Comparison of ENCODE assay signal across 21 cellular contexts in the genomic region with DNA sequence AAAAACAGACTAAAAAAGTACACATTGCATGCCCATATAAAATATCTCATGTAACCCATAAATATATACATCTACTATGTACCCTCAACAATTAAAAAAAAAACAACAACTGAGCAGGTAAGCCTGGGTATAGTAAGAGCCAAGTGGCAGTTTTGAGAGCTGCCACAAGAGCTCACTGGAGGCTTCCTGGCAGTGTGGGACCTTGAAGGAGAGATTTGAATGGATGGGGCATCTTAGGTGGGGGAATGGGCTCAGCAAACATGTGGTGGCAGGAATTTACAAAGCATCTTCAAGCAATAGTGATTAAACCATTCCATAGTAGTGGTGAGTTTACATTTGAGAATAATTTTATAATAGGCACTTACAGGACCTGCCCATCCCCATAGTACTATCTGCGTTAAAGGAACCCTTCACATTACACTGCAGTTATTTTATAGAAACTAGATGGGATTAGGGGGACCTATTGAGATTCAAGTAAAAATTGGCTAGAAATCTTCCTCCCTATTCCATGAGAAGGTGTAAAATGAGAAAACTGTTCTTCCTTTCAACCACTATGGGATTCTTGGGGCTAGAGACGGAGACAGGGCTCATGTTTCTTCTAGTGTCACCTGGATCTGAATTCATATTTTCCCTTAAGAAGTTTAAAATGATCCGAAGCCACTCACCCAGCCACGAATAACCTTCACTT. TPM values are rescaled to one million over a fixed set of nuclear protein-coding genes. Genes with fewer than 3 reads are reported as not detected.
A peak's percentile ranks its signal among the peaks of the same experiment; 100 is the strongest.
DNase-seq lines count a peak whose midpoint lies in the region; ATAC-seq and TF ChIP-seq lines count a peak whose summit lies in the region.
"Had no signal": no experiment of that assay in that cellular context is flagged by ENCODE, and none has a peak within 500 bp of the region (broad histone marks: within the 10 kb centered on the region; RNA-seq: fewer than 3 reads in every experiment).

No MANE protein-coding gene starts in this region.

- H3K4me3 ChIP-seq in HCT116 (replicated peaks in 1 of 2; ENCODE audit: low read depth in 1 of 2, low read length in 2 of 2) (no peak overlapping the region), brain microvascular endothelial cell (ENCODE audit: low read depth, low read length) (no peak overlapping the region)

- TF ChIP-seq CTCF in HCT116 (IDR thresholded peaks at IDR 0.05 in 2 of 3, conservative IDR thresholded peaks at IDR 0.05 in 1 of 3; ENCODE audit: borderline replicate concordance in 1 of 3, insufficient read depth in 1 of 3, low read depth in 2 of 3, low read length in 2 of 3), result no peak; a peak in 1 of 6 replicates
- peak; percentile 27 for TF ChIP-seq CTCF in brain microvascular endothelial cell (IDR thresholded peaks at IDR 0.05; ENCODE audit: low read depth, low read length, missing control alignments)

- H4K20me1 ChIP-seq in HCT116 (ENCODE audit: insufficient read depth), result no peaks in the 10 kb centered on the region

- no peak overlapping the region for H3K9ac ChIP-seq in HCT116 (ENCODE audit: low read length)

- BruUV-seq in HCT116 (replicated peaks; lab: Mats Ljungman, UMichigan), result no TSS peak

- H3K4me2 ChIP-seq in HCT116 (ENCODE audit: low read length), result no peak overlapping the region

- H3K36me3 ChIP-seq in HCT116 (ENCODE audit: control insufficient read depth in 1 of 2, insufficient read depth in 2 of 2, low read length in 2 of 2), result no peaks in the 10 kb centered on the region
- H3K36me3 ChIP-seq in brain microvascular endothelial cell (replicated peaks), result no peaks in the 10 kb centered on the region

- intact Hi-C loops in HCT116 (cut with micrococcal nuclease), result no loop called here

- no peak for TF ChIP-seq RAD21 in HCT116 (IDR thresholded peaks at IDR 0.05; ENCODE audit: low read depth)

- H3K27ac ChIP-seq in HCT116 (ENCODE audit: low read depth, low read length) (no peak overlapping the region), brain microvascular endothelial cell (no peak overlapping the region)

- DNase-seq in HCT116 (ENCODE audit: low read depth, low spot score) (no peak), brain microvascular endothelial cell (no peak), medulla oblongata (ENCODE audit: extremely low spot score) (peak; percentile 31), superior temporal gyrus (ENCODE audit: extremely low spot score) (peak; percentile 59), NCI-H82 (lab: John Stamatoyannopoulos, UW) (no peak), retina (no peak), SHP77 treated with DMSO at 0.1 percent for 48 hours (lab: John Stamatoyannopoulos, UW) (no peak)
- DNase-seq: ACHN, DND-41, HCEC 1CT, Kasumi-1, MM.1S, NCI-H1092, NCI-H1436 treated with DMSO at 0.1 percent for 48 hours, NCI-H2029, NCI-H2171, NCI-H446, NCI-H526 treated with DMSO at 0.1 percent for 48 hours had no signal

- peaks cover 0 to 5% of the 10 kb centered on the region in 2 experiments; a peak in 1 of 4 replicates for H3K4me1 ChIP-seq in HCT116 (ENCODE audit: control insufficient read depth in 1 of 2, insufficient read depth in 2 of 2, low read length in 2 of 2)

- no peak for TF ChIP-seq POLR2A in HCT116 (IDR thresholded peaks at IDR 0.05; ENCODE audit: borderline replicate concordance, extremely low read depth, insufficient read depth, insufficient read length)

- H3K27me3 ChIP-seq in HCT116 (ENCODE audit: insufficient read depth, low read length) (no peaks in the 10 kb centered on the region), brain microvascular endothelial cell (replicated peaks) (no peaks in the 10 kb centered on the region)

- in situ Hi-C loops in brain microvascular endothelial cell (cut with HindIII; ENCODE audit: low pct_ligation_motif_present, low sequenced_read_pairs), result no loop called here

- ATAC-seq in HCT116, result 0 out of 2 replicates have a peak, but pooled peaks have one; percentile 38
- ATAC-seq: Right ventricle myocardium inferior, SK-N-SH treated with all-trans-retinoic acid at 6 μM for 48 hours had no signal

- H3K79me2 ChIP-seq in HCT116 (ENCODE audit: insufficient read depth, low read length), result no peaks in the 10 kb centered on the region

- H3K9me3 ChIP-seq in HCT116 (ENCODE audit: control insufficient read depth in 1 of 2, insufficient read depth in 1 of 2, low read depth in 1 of 2, low read length in 2 of 2), result no peaks in the 10 kb centered on the region

- no peak overlapping the region for H2AFZ ChIP-seq in HCT116 (ENCODE audit: low read depth, low read length, poor library complexity, severe bottlenecking)

- RAD21 ChIA-PET in HCT116 (lab: Charles Lee; ENCODE audit: low non-redundant PET in 1 of 2, low total read pairs in 2 of 2, uncharacterized antibody in 2 of 2, unreplicated experiment in 2 of 2), result no interaction called here

- CTCF ChIA-PET in HCT116 (lab: Charles Lee), result interaction anchor here (1.5 kb wide), 1 partner anchor 195 kb away, joined by 4 read pairs; no protein-coding TSS in a partner anchor

- no peaks in the 10 kb centered on the region for H3K9me2 ChIP-seq in HCT116 (ENCODE audit: insufficient read depth)

- POLR2A ChIA-PET in HCT116 (lab: Charles Lee), result no interaction called here

TF ChIP-seq in HCT116, 20 proteins besides CTCF, POLR2A, EP300 and RAD21:
- TF ChIP-seq CBX3 (IDR thresholded peaks at IDR 0.05; ENCODE audit: low read depth) (no peak), ZNF274 (IDR thresholded peaks at IDR 0.05; ENCODE audit: low read depth, low read length) (no peak), EZH2phosphoT487 (IDR thresholded peaks at IDR 0.05; ENCODE audit: borderline replicate concordance) (no peak), ELF1 (IDR thresholded peaks at IDR 0.05; ENCODE audit: borderline replicate concordance, low read depth) (no peak), EGR1 (IDR thresholded peaks at IDR 0.05; ENCODE audit: low read depth) (no peak), EZH2 (IDR thresholded peaks at IDR 0.05) (no peak), YY1 (IDR thresholded peaks at IDR 0.05; ENCODE audit: extremely low read depth, insufficient replicate concordance, low read depth, low read length) (no peak), TCF7L2 (IDR thresholded peaks at IDR 0.05; ENCODE audit: borderline replicate concordance, extremely low read depth, insufficient read depth, insufficient read length) (no peak)
- TF ChIP-seq, protein P1, sequence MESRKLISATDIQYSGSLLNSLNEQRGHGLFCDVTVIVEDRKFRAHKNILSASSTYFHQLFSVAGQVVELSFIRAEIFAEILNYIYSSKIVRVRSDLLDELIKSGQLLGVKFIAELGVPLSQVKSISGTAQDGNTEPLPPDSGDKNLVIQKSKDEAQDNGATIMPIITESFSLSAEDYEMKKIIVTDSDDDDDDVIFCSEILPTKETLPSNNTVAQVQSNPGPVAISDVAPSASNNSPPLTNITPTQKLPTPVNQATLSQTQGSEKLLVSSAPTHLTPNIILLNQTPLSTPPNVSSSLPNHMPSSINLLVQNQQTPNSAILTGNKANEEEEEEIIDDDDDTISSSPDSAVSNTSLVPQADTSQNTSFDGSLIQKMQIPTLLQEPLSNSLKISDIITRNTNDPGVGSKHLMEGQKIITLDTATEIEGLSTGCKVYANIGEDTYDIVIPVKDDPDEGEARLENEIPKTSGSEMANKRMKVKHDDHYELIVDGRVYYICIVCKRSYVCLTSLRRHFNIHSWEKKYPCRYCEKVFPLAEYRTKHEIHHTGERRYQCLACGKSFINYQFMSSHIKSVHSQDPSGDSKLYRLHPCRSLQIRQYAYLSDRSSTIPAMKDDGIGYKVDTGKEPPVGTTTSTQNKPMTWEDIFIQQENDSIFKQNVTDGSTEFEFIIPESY (IDR thresholded peaks at IDR 0.05; ENCODE audit: extremely low read depth, insufficient replicate concordance, low read length), result no peak
- TF ChIP-seq, protein P2, sequence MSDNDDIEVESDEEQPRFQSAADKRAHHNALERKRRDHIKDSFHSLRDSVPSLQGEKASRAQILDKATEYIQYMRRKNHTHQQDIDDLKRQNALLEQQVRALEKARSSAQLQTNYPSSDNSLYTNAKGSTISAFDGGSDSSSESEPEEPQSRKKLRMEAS (IDR thresholded peaks at IDR 0.05), result no peak
TF ChIP-seq in HCT116: peak in this region for 0.

RNA-seq across cellular contexts. Expression of a gene that starts 6.9 kb away (rescaled TPM):
- 0.02 TPM for total RNA-seq in HCT116 (2021; ENCODE audit: unreplicated experiment)
- not detected in 2 replicates for polyA plus RNA-seq in HCT116 (2012)
- total RNA-seq: OCI-LY7 had no signal

Comparison
In these comparisons a context has a peak if more than half of its experiments do, and no peak if none do; other contexts are left out.
1. DNase-seq: peak in medulla oblongata (single experiment) and superior temporal gyrus (single experiment); none in HCT116 (single experiment), brain microvascular endothelial cell (single experiment), NCI-H82 (single experiment), retina (single experiment) and SHP77 treated with DMSO at 0.1 percent for 48 hours (single experiment).